1 cellular context compared by ENCODE assay signal in genomic region chr7:143323650-143324049, GRCh38.
TF ChIP-seq lines count a peak whose summit lies in the region.

No MANE protein-coding gene starts in this region.

TF ChIP-seq in H1, 55 proteins besides CTCF, POLR2A, EP300 and RAD21:
- no peak for TF ChIP-seq TCF12 (IDR thresholded peaks at IDR 0.05; ENCODE audit: low read depth, low read length)
- no peak for TF ChIP-seq CBX8 (IDR thresholded peaks at IDR 0.05; ENCODE audit: borderline replicate concordance, low read depth, low read length)
- no peak for TF ChIP-seq JUN (IDR thresholded peaks at IDR 0.05; ENCODE audit: low read depth, low read length)
